28 cellular contexts compared by ENCODE assay signal in genomic region chr18:55448390-55448789, GRCh38.
"Had no signal": no experiment of that assay in that cellular context is flagged by ENCODE, and none has a peak within 500 bp of the region (broad histone marks: within the 10 kb centered on the region; RNA-seq: fewer than 3 reads in every experiment).

No MANE protein-coding gene starts in this region.

- H3K4me3 ChIP-seq: breast epithelium, dorsolateral prefrontal cortex, left ventricle myocardium inferior, ovary, psoas muscle, right atrium auricular region, spleen, testis, vagina had no signal

- H3K9me3 ChIP-seq: neutrophil, ovary, testis, vagina had no signal

- FAIRE-seq: astrocyte, colon, endothelial cell of umbilical vein had no signal

- H3K36me3 ChIP-seq: breast epithelium, neutrophil, ovary, right atrium auricular region, spleen, vagina had no signal

- H3K27ac ChIP-seq: left ventricle myocardium inferior, neutrophil, ovary, psoas muscle, right atrium auricular region, spleen, testis, vagina had no signal

- H3K27me3 ChIP-seq: breast epithelium, dorsolateral prefrontal cortex, neutrophil, ovary, right atrium auricular region, spleen, testis, vagina had no signal

- ATAC-seq: activated CD4-positive, alpha-beta T cell treated with anti-CD3 and anti-CD28 coated beads for 36 hours; activated T-helper 17 cell treated with anti-CD3 and anti-CD28 coated beads, Interleukin-2, amount 50 U/mL, for 72 hours; effector memory CD8-positive, alpha-beta T cell; esophagus mucosa; natural killer cell; psoas muscle had no signal

- H3K4me1 ChIP-seq: breast epithelium, testis had no signal

- DNase-seq: activated B cell treated with CpG ODN at 0.5 μM for 24 hours; activated CD4-positive, alpha-beta T cell treated with anti-CD3 and anti-CD28 coated beads for 36 hours; activated CD4-positive, alpha-beta T cell treated with anti-CD3 and anti-CD28 coated beads, Interleukin-2, amount 50 U/mL, for 4 hours; activated CD8-positive, alpha-beta memory T cell treated with anti-CD3 and anti-CD28 coated beads for 24 hours; activated CD8-positive, alpha-beta memory T cell treated with anti-CD3 and anti-CD28 coated beads, Interleukin-2, amount 50 U/mL, for 4 hours; activated naive CD4-positive, alpha-beta T cell; activated T-cell treated with anti-CD3 and anti-CD28 coated beads, Interleukin-2, amount 50 U/mL, for 24 hours; dorsolateral prefrontal cortex; effector memory CD8-positive, alpha-beta T cell; foreskin melanocyte; kidney glomerular epithelial cell; left ventricle myocardium inferior; natural killer cell; ovary; psoas muscle; spleen; stimulated activated CD4-positive, alpha-beta T cell treated with anti-CD3 and anti-CD28 coated beads, Interleukin-4, amount 100 ng/mL, for 1 hour; stimulated activated naive CD4-positive, alpha-beta T cell; testis had no signal
